Comparison of ENCODE assay signal across 11 cellular contexts in genomic region chr7:139948167-139948566, GRCh38.
"Had no signal": no experiment of that assay in that cellular context is flagged by ENCODE, and none has a peak within 500 bp of the region (broad histone marks: within the 10 kb centered on the region; RNA-seq: fewer than 3 reads in every experiment).

No MANE protein-coding gene starts in this region.

- ATAC-seq: GM23338, HCT116 had no signal

- H3K4me2 ChIP-seq: GM23338 had no signal

- H3K4me3 ChIP-seq: GM23248, GM23338, HAP-1 had no signal

- H2AFZ ChIP-seq: GM23248, GM23338 had no signal

- H3K27ac ChIP-seq: GM23248 had no signal

- DNase-seq: GM23248, GOT3, H7, H9, HCEC 1CT, HFFc6 had no signal

- H3K36me3 ChIP-seq: HAP-1 had no signal

- H3K9me3 ChIP-seq: HAP-1 had no signal

- FAIRE-seq: H1, H54 had no signal

- H3K9ac ChIP-seq: GM23248 had no signal
